1 cellular context compared by ENCODE assay signal in genomic region chr1:178057863-178058576, GRCh38.
TF ChIP-seq lines count a peak whose summit lies in the region.

No MANE protein-coding gene starts in this region.

TF ChIP-seq in HepG2, 621 proteins besides CTCF, POLR2A, EP300 and RAD21 (continued from another document):
- TF ChIP-seq MNT (IDR thresholded peaks at IDR 0.05), result peak; percentile 39; the same call in 1 of the 2 replicates
- TF ChIP-seq PCBP2 (optimal IDR thresholded peaks at IDR 0.05; ENCODE audit: low read depth, low read length, poor library complexity, severe bottlenecking), result no peak
